In genomic region chr4:7505116-7505900, GRCh38 we compare ENCODE assay signal across 19 cellular contexts.
DNase-seq lines count a peak whose midpoint lies in the region; ATAC-seq and TF ChIP-seq lines count a peak whose summit lies in the region.
"Had no signal": no experiment of that assay in that cellular context is flagged by ENCODE, and none has a peak within 500 bp of the region (broad histone marks: within the 10 kb centered on the region; RNA-seq: fewer than 3 reads in every experiment).

No MANE protein-coding gene starts in this region.

- no peaks in the 10 kb centered on the region for H3K27me3 Mint-ChIP-seq in endodermal cell (ENCODE audit: insufficient read depth)

- no peaks in the 10 kb centered on the region for H3K36me3 ChIP-seq in BLaER1 treated with 17β-estradiol and CSF1 and Interleukin-3, amounts not matched to agents 10 nM and 100 nM
- H3K36me3 ChIP-seq in endodermal cell (ENCODE audit: control insufficient read depth, insufficient read depth, low read length) = no peaks in the 10 kb centered on the region
- H3K36me3 ChIP-seq: HAP-1 had no signal

- no peaks in the 10 kb centered on the region for H3K9me3 ChIP-seq in right cardiac atrium (ENCODE audit: control insufficient read depth, low read length)
- H3K9me3 ChIP-seq in BLaER1 treated with 17β-estradiol and CSF1 and Interleukin-3, amounts not matched to agents 10 nM and 100 nM (replicated peaks in 1 of 11) = no peaks in the 10 kb centered on the region
- H3K9me3 ChIP-seq in endodermal cell (ENCODE audit: control insufficient read depth, low read length) = no peaks in the 10 kb centered on the region
- H3K9me3 ChIP-seq: A549, HAP-1 had no signal

- H3K9me3 Mint-ChIP-seq in endodermal cell = no peaks in the 10 kb centered on the region
- H3K9me3 Mint-ChIP-seq: CD14-positive monocyte; CD4-positive, alpha-beta T cell; CD8-positive, alpha-beta memory T cell; HFFc6 had no signal

- no peak for TF ChIP-seq CTCF in endodermal cell (conservative IDR thresholded peaks at IDR 0.05)

- H3K4me1 ChIP-seq in right cardiac atrium (ENCODE audit: control insufficient read depth, insufficient read depth, low read length) (no peaks in the 10 kb centered on the region), endodermal cell (ENCODE audit: control insufficient read depth, insufficient read depth, low read length) (no peaks in the 10 kb centered on the region)
- H3K4me1 ChIP-seq in BLaER1 treated with 17β-estradiol and CSF1 and Interleukin-3, amounts not matched to agents 10 nM and 100 nM = peaks cover 70 to 100% (median 100%) of the 10 kb centered on the region in 10 experiments
- H3K4me1 ChIP-seq: A549, HAP-1 had no signal

- no peak overlapping the region for H3K27ac Mint-ChIP-seq in endodermal cell
- H3K27ac Mint-ChIP-seq: CD4-positive, alpha-beta T cell; CD8-positive, alpha-beta memory T cell; HFFc6 had no signal

- DNase-seq in Right ventricle myocardium inferior (ENCODE audit: missing footprints) (peak; percentile 20), right cardiac atrium (no peak), endodermal cell (no peak), AG20443 (ENCODE audit: low spot score) (no peak), NCI-H2081 (lab: John Stamatoyannopoulos, UW) (no peak)
- DNase-seq: 8988T; ACHN; CD4-positive, alpha-beta T cell; CD8-positive, alpha-beta memory T cell; DMS 273 treated with DMSO at 0.1 percent for 48 hours; DMS79; GF-D8; GOT3; HFFc6 had no signal

- no peaks in the 10 kb centered on the region for H3K27me3 ChIP-seq in right cardiac atrium (ENCODE audit: control insufficient read depth, insufficient read depth)
- H3K27me3 ChIP-seq in BLaER1 treated with 17β-estradiol and CSF1 and Interleukin-3, amounts not matched to agents 10 nM and 100 nM = peaks cover under 1 to 89% (median 10%) of the 10 kb centered on the region in 11 experiments; a peak in 21 of 22 replicates
- no peaks in the 10 kb centered on the region for H3K27me3 ChIP-seq in endodermal cell (ENCODE audit: control insufficient read depth, insufficient read depth, low read length, poor library complexity, severe bottlenecking)

- H3K27ac ChIP-seq in right cardiac atrium (ENCODE audit: low read length) (no peak overlapping the region), endodermal cell (ENCODE audit: low read depth, low read length) (peak overlapping the region; percentile 49)
- H3K27ac ChIP-seq in BLaER1 treated with 17β-estradiol and CSF1 and Interleukin-3, amounts not matched to agents 10 nM and 100 nM = peak overlapping the region in 4 of 11 experiments; percentile 47 to 66 (median 64); a peak in 7 of 22 replicates
- H3K27ac ChIP-seq: A549 had no signal

- peaks cover 0 to 54% (median under 1%) of the 10 kb centered on the region in 11 experiments; a peak in 7 of 22 replicates for H4K20me1 ChIP-seq in BLaER1 treated with 17β-estradiol and CSF1 and Interleukin-3, amounts not matched to agents 10 nM and 100 nM

- H3K36me3 Mint-ChIP-seq in endodermal cell (ENCODE audit: low read depth) = no peaks in the 10 kb centered on the region
- H3K36me3 Mint-ChIP-seq: CD14-positive monocyte; CD8-positive, alpha-beta memory T cell had no signal

- peak overlapping the region in 9 of 11 experiments; percentile 39 to 99 (median 90); a peak in 17 of 22 replicates for H3K4me2 ChIP-seq in BLaER1 treated with 17β-estradiol and CSF1 and Interleukin-3, amounts not matched to agents 10 nM and 100 nM
- H3K4me2 ChIP-seq: A549 had no signal

- intact Hi-C loops in Right ventricle myocardium inferior (cut with DNase I) (no loop called here), right cardiac atrium (cut with DNase I) (no loop called here)

- H3K9ac ChIP-seq in BLaER1 treated with 17β-estradiol and CSF1 and Interleukin-3, amounts not matched to agents 10 nM and 100 nM = peak overlapping the region in 4 of 11 experiments; percentile 29 to 69 (median 35); a peak in 5 of 22 replicates
- H3K9ac ChIP-seq in endodermal cell (ENCODE audit: extremely low read depth, low read length, poor library complexity, severe bottlenecking) = no peak overlapping the region

- H3K4me3 ChIP-seq in right cardiac atrium (ENCODE audit: low read length) = no peak overlapping the region
- no peak overlapping the region for H3K4me3 ChIP-seq in BLaER1 treated with 17β-estradiol and CSF1 and Interleukin-3, amounts not matched to agents 10 nM and 100 nM
- H3K4me3 ChIP-seq in endodermal cell (ENCODE audit: low read length) = no peak overlapping the region
- H3K4me3 ChIP-seq: A549, HAP-1 had no signal

- ATAC-seq in Right ventricle myocardium inferior (no peak), right cardiac atrium (no peak), GM18520 (IDR thresholded peaks at IDR 0.05; ENCODE audit: unreplicated experiment) (no peak)
- ATAC-seq: A549 had no signal

- H3K4me1 Mint-ChIP-seq in endodermal cell = no peaks in the 10 kb centered on the region
- H3K4me1 Mint-ChIP-seq: CD14-positive monocyte had no signal

- whole genome bisulfite sequencing in right cardiac atrium = 91% methylated on average over 25 of the region's 25 CpGs
- 95% methylated on average over 21 to 25 of the region's 25 CpGs for WGBS in endodermal cell (ENCODE audit: insufficient coverage in 1 of 2, insufficient read length in 1 of 2), 2 experiments

- no peak overlapping the region for H3K4me3 Mint-ChIP-seq in endodermal cell
- H3K4me3 Mint-ChIP-seq: CD14-positive monocyte; CD4-positive, alpha-beta T cell; CD8-positive, alpha-beta memory T cell; HFFc6 had no signal
